Comparison of ENCODE assay signal across 8 cellular contexts in the genomic region with DNA sequence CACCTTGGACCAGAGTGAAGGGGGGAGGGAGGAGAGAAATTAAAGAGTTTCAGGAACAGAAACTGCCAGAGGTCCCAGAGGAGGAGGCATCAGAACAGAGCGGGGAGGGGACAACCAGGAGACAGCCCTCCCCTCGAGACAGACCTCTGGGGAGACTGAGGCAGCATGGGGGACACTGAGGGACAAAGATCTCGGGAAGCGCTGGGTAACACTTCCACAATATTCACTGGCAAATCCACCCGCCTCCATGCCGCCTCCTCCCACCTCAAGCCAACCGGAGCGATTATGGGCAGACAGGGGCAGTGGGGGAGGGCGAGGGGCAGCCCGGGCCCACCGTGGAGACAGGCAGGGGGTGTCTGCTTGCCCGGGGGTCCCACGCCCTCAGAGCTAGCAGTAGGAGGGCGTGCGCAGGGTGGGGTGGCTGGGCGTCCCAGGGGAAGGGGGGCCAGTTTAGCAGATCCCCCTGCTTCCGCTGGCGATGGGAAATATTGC. TPM values are rescaled to one million over a fixed set of nuclear protein-coding genes. Genes with fewer than 3 reads are reported as not detected.
A peak's percentile ranks its signal among the peaks of the same experiment; 100 is the strongest.
DNase-seq lines count a peak whose midpoint lies in the region; ATAC-seq, FAIRE-seq and TF ChIP-seq lines count a peak whose summit lies in the region.

No MANE protein-coding gene starts in this region.

- H3K36me3 ChIP-seq in keratinocyte (ENCODE audit: control insufficient read depth in 2 of 2, extremely low read depth in 1 of 2, insufficient read depth in 2 of 2, low read length in 2 of 2), result no peaks in the 10 kb centered on the region
- no peaks in the 10 kb centered on the region for H3K36me3 ChIP-seq in thyroid gland

- no peak for ATAC-seq in activated CD8-positive, alpha-beta T cell treated with anti-CD3 and anti-CD28 coated beads, Interleukin-2, amount 10 ng/mL, durations not matched to agents 7 days and 5 days

- H3K27ac Mint-ChIP-seq in activated CD4-positive, alpha-beta T cell treated with anti-CD3 and anti-CD28 coated beads, Interleukin-2, amount 10 ng/mL, durations not matched to agents 24 days and 14 days, result peak overlapping the region; percentile 14
- no peak overlapping the region for H3K27ac Mint-ChIP-seq in activated CD8-positive, alpha-beta T cell treated with anti-CD3 and anti-CD28 coated beads, Interleukin-2, amount 10 ng/mL, durations not matched to agents 7 days and 5 days

- no peak for FAIRE-seq in keratinocyte (lab: Jason Lieb, UNC)

- H3K27ac ChIP-seq in keratinocyte (ENCODE audit: control insufficient read depth, insufficient read depth, low read length) (no peak overlapping the region), thyroid gland (peak overlapping the region; percentile 75 to 93 (median 80))

- peaks cover 4% of the 10 kb centered on the region for H4K20me1 ChIP-seq in keratinocyte (ENCODE audit: control insufficient read depth, extremely low read depth, insufficient read depth, low read length)

- H3K9ac ChIP-seq in keratinocyte (ENCODE audit: control insufficient read depth, extremely low read depth, insufficient read depth, low read length), result peak overlapping the region; percentile 89

- peaks cover 7% of the 10 kb centered on the region for H3K9me1 ChIP-seq in keratinocyte (ENCODE audit: control insufficient read depth, extremely low read depth, insufficient read depth, low read length)

- peak overlapping the region; percentile 84 for H3K4me3 Mint-ChIP-seq in activated CD4-positive, alpha-beta T cell treated with anti-CD3 and anti-CD28 coated beads, Interleukin-2, amount 10 ng/mL, durations not matched to agents 24 days and 14 days
- H3K4me3 Mint-ChIP-seq in activated CD8-positive, alpha-beta T cell treated with anti-CD3 and anti-CD28 coated beads, Interleukin-2, amount 10 ng/mL, durations not matched to agents 7 days and 5 days, result peak overlapping the region; percentile 34

- peak overlapping the region; percentile 94 for H3K4me2 ChIP-seq in keratinocyte (ENCODE audit: control insufficient read depth, extremely low read depth, insufficient read depth, low read depth, low read length)

- H3K4me1 Mint-ChIP-seq in activated CD4-positive, alpha-beta T cell treated with anti-CD3 and anti-CD28 coated beads, Interleukin-2, amount 10 ng/mL, durations not matched to agents 24 days and 14 days, result peaks cover 48% of the 10 kb centered on the region
- peaks cover 47% of the 10 kb centered on the region for H3K4me1 Mint-ChIP-seq in activated CD8-positive, alpha-beta T cell treated with anti-CD3 and anti-CD28 coated beads, Interleukin-2, amount 10 ng/mL, durations not matched to agents 7 days and 5 days (ENCODE audit: low read depth)

- H3K4me3 ChIP-seq in keratinocyte (ENCODE audit: control insufficient read depth in 2 of 3, extremely low read depth in 1 of 3, insufficient read depth in 2 of 3, low read depth in 1 of 3, low read length in 3 of 3) (peak overlapping the region; percentile 87 to 95 (median 90)), thyroid gland (replicated peaks in 1 of 3) (peak overlapping the region; percentile 12 to 98 (median 86))

- H3K9me3 Mint-ChIP-seq in activated CD4-positive, alpha-beta T cell treated with anti-CD3 and anti-CD28 coated beads, Interleukin-2, amount 10 ng/mL, durations not matched to agents 24 days and 14 days, result no peaks in the 10 kb centered on the region
- H3K9me3 Mint-ChIP-seq in activated CD8-positive, alpha-beta T cell treated with anti-CD3 and anti-CD28 coated beads, Interleukin-2, amount 10 ng/mL, durations not matched to agents 7 days and 5 days (ENCODE audit: insufficient read depth), result no peaks in the 10 kb centered on the region

- H3K4me1 ChIP-seq in keratinocyte (ENCODE audit: control insufficient read depth, extremely low read depth, insufficient read depth, low read length), result peaks cover 40% of the 10 kb centered on the region
- peaks cover 56 to 60% of the 10 kb centered on the region in 2 donors for H3K4me1 ChIP-seq in thyroid gland

- DNase-seq in activated CD4-positive, alpha-beta T cell treated with anti-CD3 and anti-CD28 coated beads, Interleukin-2, amount 10 ng/mL, durations not matched to agents 24 days and 14 days, result no peak
- DNase-seq in activated CD4-positive, alpha-beta T cell treated with anti-CD3 and anti-CD28 coated beads, Interleukin-2, amount 50 U/mL, for 48 hours, result no peak
- no peak for DNase-seq in activated CD8-positive, alpha-beta T cell treated with anti-CD3 and anti-CD28 coated beads, Interleukin-2, amount 10 ng/mL, durations not matched to agents 7 days and 5 days
- DNase-seq in keratinocyte (ENCODE audit: low read depth, low spot score) (no peak), thyroid gland (peak; percentile 29 to 43), OCI-M1 (lab: John Stamatoyannopoulos, UW) (no peak), EL (no peak), activated gamma-delta T cell (lab: John Stamatoyannopoulos, UW) (no peak)

- H3K27me3 ChIP-seq in keratinocyte (ENCODE audit: control insufficient read depth, extremely low read depth, insufficient read depth, low read length) (no peaks in the 10 kb centered on the region), thyroid gland (no peaks in the 10 kb centered on the region)

- WGBS in thyroid gland, 2 donors, result 2 to 6% methylated on average over 6 to 16 of the region's 18 CpGs

- intact Hi-C loops in activated CD4-positive, alpha-beta T cell treated with anti-CD3 and anti-CD28 coated beads, Interleukin-2, amount 10 ng/mL, durations not matched to agents 24 days and 14 days (cut with micrococcal nuclease), result no loop called here
- intact Hi-C loops in thyroid gland (cut with DNase I), result no loop called here

- peaks cover 51% of the 10 kb centered on the region for H3K79me2 ChIP-seq in keratinocyte (ENCODE audit: control insufficient read depth, insufficient read depth, low read length)

- peaks cover 2% of the 10 kb centered on the region for H3K36me3 Mint-ChIP-seq in activated CD4-positive, alpha-beta T cell treated with anti-CD3 and anti-CD28 coated beads, Interleukin-2, amount 10 ng/mL, durations not matched to agents 24 days and 14 days (ENCODE audit: low read depth)
- peaks cover 3% of the 10 kb centered on the region for H3K36me3 Mint-ChIP-seq in activated CD8-positive, alpha-beta T cell treated with anti-CD3 and anti-CD28 coated beads, Interleukin-2, amount 10 ng/mL, durations not matched to agents 7 days and 5 days (ENCODE audit: low read depth)

- POLR2A ChIA-PET in activated CD8-positive, alpha-beta T cell treated with anti-CD3 and anti-CD28 coated beads, Interleukin-2, amount 10 ng/mL, durations not matched to agents 7 days and 5 days (lab: Charles Lee), result interaction anchor here (0.9 to 1.7 kb wide), 2 partner anchors 19 to 42 kb away, joined by 4 read pairs; a partner anchor contains a TSS

- peaks cover 37% of the 10 kb centered on the region for H3K27me3 Mint-ChIP-seq in activated CD4-positive, alpha-beta T cell treated with anti-CD3 and anti-CD28 coated beads, Interleukin-2, amount 10 ng/mL, durations not matched to agents 24 days and 14 days
- peaks cover 53% of the 10 kb centered on the region for H3K27me3 Mint-ChIP-seq in activated CD8-positive, alpha-beta T cell treated with anti-CD3 and anti-CD28 coated beads, Interleukin-2, amount 10 ng/mL, durations not matched to agents 7 days and 5 days (ENCODE audit: low read depth)

- TF ChIP-seq CTCF in keratinocyte (optimal IDR thresholded peaks at IDR 0.05 in 1 of 3, IDR thresholded peaks at IDR 0.05 in 1 of 3, conservative IDR thresholded peaks at IDR 0.05 in 1 of 3; ENCODE audit: extremely low read depth in 1 of 3, insufficient read depth in 2 of 3, low read length in 3 of 3) (no peak), thyroid gland (IDR thresholded peaks at IDR 0.05) (no peak)

- no peak for TF ChIP-seq POLR2A in thyroid gland (IDR thresholded peaks at IDR 0.05)

- H3K9me3 ChIP-seq in keratinocyte (ENCODE audit: control insufficient read depth, low read depth, low read length) (no peaks in the 10 kb centered on the region), thyroid gland (no peaks in the 10 kb centered on the region)

- CTCF ChIA-PET in activated CD8-positive, alpha-beta T cell treated with anti-CD3 and anti-CD28 coated beads, Interleukin-2, amount 10 ng/mL, durations not matched to agents 7 days and 5 days (lab: Charles Lee), result interaction anchor here (0.9 to 2.2 kb wide), 5 partner anchors 12 to 79 kb away, joined by 3 to 9 read pairs (median 3); a partner anchor contains a TSS

- no peak overlapping the region for H2AFZ ChIP-seq in keratinocyte (ENCODE audit: control insufficient read depth, low read length)

- dilution Hi-C loops in keratinocyte (cut with MboI; ENCODE audit: extremely low pct_ligation_motif_present, low sequenced_read_pairs), result no loop called here

RNA-seq across cellular contexts. Expression of a gene that starts 1.2 kb away (rescaled TPM):
- 4.7 and 5.5 TPM in 2 replicates for total RNA-seq in activated CD4-positive, alpha-beta T cell treated with anti-CD3 and anti-CD28 coated beads, Interleukin-2, amount 10 ng/mL, durations not matched to agents 24 days and 14 days
- total RNA-seq in activated CD8-positive, alpha-beta T cell treated with anti-CD3 and anti-CD28 coated beads, Interleukin-2, amount 10 ng/mL, durations not matched to agents 7 days and 5 days, result under 1 TPM; 0.63 to 0.70 TPM
- 3.3 to 6.9 TPM (median 4.1 TPM) in 3 replicates for polyA plus RNA-seq in keratinocyte
- polyA plus RNA-seq in keratinocyte (2011; ENCODE audit: low read depth), result 14.1 TPM
- 6.6 and 11.6 TPM in 2 replicates for polyA plus RNA-seq in keratinocyte (2011; cell fraction: cytosol; rRNA removed)
- polyA plus RNA-seq in keratinocyte (2011; cell fraction: nucleus; rRNA removed), result 10.1 and 12.5 TPM in 2 replicates
- polyA plus RNA-seq in keratinocyte (2012; ENCODE audit: low replicate concordance), result 14.9 and 19.0 TPM in 2 replicates
- 3.1 to 24.6 TPM (median 5.8 TPM) in 3 replicates for polyA minus RNA-seq in keratinocyte
- 15.5 TPM for polyA minus RNA-seq in keratinocyte (2011; cell fraction: cytosol; rRNA and poly(A)+ RNA removed)
- polyA minus RNA-seq in keratinocyte (2011; cell fraction: nucleus; rRNA and poly(A)+ RNA removed), result 3.2 and 6.3 TPM in 2 replicates
- 10 to 100 TPM in 2 of 4 donors, 1 to 10 TPM in 2; 8.5 to 13.5 (median 10.9) TPM for total RNA-seq in thyroid gland

RNA-seq across cellular contexts. Expression of a gene that starts 5.6 kb away (rescaled TPM):
- 356 and 358 TPM in 2 replicates for total RNA-seq in activated CD4-positive, alpha-beta T cell treated with anti-CD3 and anti-CD28 coated beads, Interleukin-2, amount 10 ng/mL, durations not matched to agents 24 days and 14 days
- 100 to 1,000 TPM; 251 to 252 TPM for total RNA-seq in activated CD8-positive, alpha-beta T cell treated with anti-CD3 and anti-CD28 coated beads, Interleukin-2, amount 10 ng/mL, durations not matched to agents 7 days and 5 days
- polyA plus RNA-seq in keratinocyte, result 294 to 346 TPM (median 316 TPM) in 3 replicates
- 56.5 TPM for polyA plus RNA-seq in keratinocyte (2011; ENCODE audit: low read depth)
- polyA plus RNA-seq in keratinocyte (2011; cell fraction: cytosol; rRNA removed), result 303 and 332 TPM in 2 replicates
- polyA plus RNA-seq in keratinocyte (2011; cell fraction: nucleus; rRNA removed), result 227 and 268 TPM in 2 replicates
- polyA plus RNA-seq in keratinocyte (2012; ENCODE audit: low replicate concordance), result 178 and 256 TPM in 2 replicates
- polyA minus RNA-seq in keratinocyte, result 224 to 376 TPM (median 273 TPM) in 3 replicates
- polyA minus RNA-seq in keratinocyte (2011; cell fraction: cytosol; rRNA and poly(A)+ RNA removed), result 175 TPM
- 65.1 and 65.2 TPM in 2 replicates for polyA minus RNA-seq in keratinocyte (2011; cell fraction: nucleus; rRNA and poly(A)+ RNA removed)
- total RNA-seq in thyroid gland, result 100 to 1,000 TPM; 135 to 256 (median 222) TPM

RNA-seq across cellular contexts. Expression of a gene that starts 16.8 kb away (rescaled TPM):
- 44.0 and 46.7 TPM in 2 replicates for total RNA-seq in activated CD4-positive, alpha-beta T cell treated with anti-CD3 and anti-CD28 coated beads, Interleukin-2, amount 10 ng/mL, durations not matched to agents 24 days and 14 days
- total RNA-seq in activated CD8-positive, alpha-beta T cell treated with anti-CD3 and anti-CD28 coated beads, Interleukin-2, amount 10 ng/mL, durations not matched to agents 7 days and 5 days, result 10 to 100 TPM; 48.2 to 56.1 TPM
- 10.4 to 25.6 TPM (median 17.1 TPM) in 3 replicates for polyA plus RNA-seq in keratinocyte
- 2.1 TPM for polyA plus RNA-seq in keratinocyte (2011; ENCODE audit: low read depth)
- polyA plus RNA-seq in keratinocyte (2011; cell fraction: cytosol; rRNA removed), result 11.2 and 20.0 TPM in 2 replicates
- 4.3 and 4.5 TPM in 2 replicates for polyA plus RNA-seq in keratinocyte (2011; cell fraction: nucleus; rRNA removed)
- 15.6 and 35.2 TPM in 2 replicates for polyA plus RNA-seq in keratinocyte (2012; ENCODE audit: low replicate concordance)
- polyA minus RNA-seq in keratinocyte, result 4.9 to 16.3 TPM (median 5.5 TPM) in 3 replicates
- polyA minus RNA-seq in keratinocyte (2011; cell fraction: cytosol; rRNA and poly(A)+ RNA removed), result 12.9 TPM
- polyA minus RNA-seq in keratinocyte (2011; cell fraction: nucleus; rRNA and poly(A)+ RNA removed), result 1.7 and 2.9 TPM in 2 replicates
- 10 to 100 TPM; 12.4 to 29.0 (median 18.2) TPM for total RNA-seq in thyroid gland

RNA-seq across cellular contexts. Expression of a gene that starts 41.9 kb away (rescaled TPM):
- 243 and 248 TPM in 2 replicates for total RNA-seq in activated CD4-positive, alpha-beta T cell treated with anti-CD3 and anti-CD28 coated beads, Interleukin-2, amount 10 ng/mL, durations not matched to agents 24 days and 14 days
- 100 to 1,000 TPM; 211 to 219 TPM for total RNA-seq in activated CD8-positive, alpha-beta T cell treated with anti-CD3 and anti-CD28 coated beads, Interleukin-2, amount 10 ng/mL, durations not matched to agents 7 days and 5 days
- polyA plus RNA-seq in keratinocyte, result 17.4 to 18.1 TPM (median 17.7 TPM) in 3 replicates
- polyA plus RNA-seq in keratinocyte (2011; ENCODE audit: low read depth), result 20.2 TPM
- 7.7 and 11.0 TPM in 2 replicates for polyA plus RNA-seq in keratinocyte (2011; cell fraction: cytosol; rRNA removed)
- polyA plus RNA-seq in keratinocyte (2011; cell fraction: nucleus; rRNA removed), result 46.1 and 53.2 TPM in 2 replicates
- 14.3 and 16.5 TPM in 2 replicates for polyA plus RNA-seq in keratinocyte (2012; ENCODE audit: low replicate concordance)
- 23.1 to 34.2 TPM (median 24.0 TPM) in 3 replicates for polyA minus RNA-seq in keratinocyte
- polyA minus RNA-seq in keratinocyte (2011; cell fraction: cytosol; rRNA and poly(A)+ RNA removed), result 28.6 TPM
- 25.5 and 29.3 TPM in 2 replicates for polyA minus RNA-seq in keratinocyte (2011; cell fraction: nucleus; rRNA and poly(A)+ RNA removed)
- 100 to 1,000 TPM; 111 to 192 (median 115) TPM for total RNA-seq in thyroid gland

RNA-seq across cellular contexts. Expression of a gene that starts 52.4 kb away (rescaled TPM):
- 42.8 and 44.3 TPM in 2 replicates for total RNA-seq in activated CD4-positive, alpha-beta T cell treated with anti-CD3 and anti-CD28 coated beads, Interleukin-2, amount 10 ng/mL, durations not matched to agents 24 days and 14 days
- 10 to 100 TPM; 49.9 to 51.4 TPM for total RNA-seq in activated CD8-positive, alpha-beta T cell treated with anti-CD3 and anti-CD28 coated beads, Interleukin-2, amount 10 ng/mL, durations not matched to agents 7 days and 5 days
- 26.4 to 29.2 TPM (median 29.2 TPM) in 3 replicates for polyA plus RNA-seq in keratinocyte
- polyA plus RNA-seq in keratinocyte (2011; ENCODE audit: low read depth), result 9.8 TPM
- 23.8 and 24.4 TPM in 2 replicates for polyA plus RNA-seq in keratinocyte (2011; cell fraction: cytosol; rRNA removed)
- polyA plus RNA-seq in keratinocyte (2011; cell fraction: nucleus; rRNA removed), result 40.8 and 42.6 TPM in 2 replicates
- 7.6 and 31.4 TPM in 2 replicates for polyA plus RNA-seq in keratinocyte (2012; ENCODE audit: low replicate concordance)
- polyA minus RNA-seq in keratinocyte, result 64.5 to 72.1 TPM (median 67.2 TPM) in 3 replicates
- polyA minus RNA-seq in keratinocyte (2011; cell fraction: cytosol; rRNA and poly(A)+ RNA removed), result 27.4 TPM
- polyA minus RNA-seq in keratinocyte (2011; cell fraction: nucleus; rRNA and poly(A)+ RNA removed), result 12.5 and 27.8 TPM in 2 replicates
- total RNA-seq in thyroid gland, result 10 to 100 TPM; 40.8 to 48.6 (median 43.8) TPM

Comparison
In these comparisons a context has a peak if more than half of its experiments do, and no peak if none do; other contexts are left out.
1. DNase-seq: peak in thyroid gland (2 of 2); none in activated CD4-positive, alpha-beta T cell treated with anti-CD3 and anti-CD28 coated beads, Interleukin-2, amount 10 ng/mL, durations not matched to agents 24 days and 14 days (single experiment), activated CD4-positive, alpha-beta T cell treated with anti-CD3 and anti-CD28 coated beads, Interleukin-2, amount 50 U/mL, for 48 hours (0 of 2), activated CD8-positive, alpha-beta T cell treated with anti-CD3 and anti-CD28 coated beads, Interleukin-2, amount 10 ng/mL, durations not matched to agents 7 days and 5 days (single experiment), keratinocyte (single experiment), OCI-M1 (single experiment), EL (single experiment) and activated gamma-delta T cell (single experiment).